ENCODE assay signal across 22 cellular contexts in the genomic region with DNA sequence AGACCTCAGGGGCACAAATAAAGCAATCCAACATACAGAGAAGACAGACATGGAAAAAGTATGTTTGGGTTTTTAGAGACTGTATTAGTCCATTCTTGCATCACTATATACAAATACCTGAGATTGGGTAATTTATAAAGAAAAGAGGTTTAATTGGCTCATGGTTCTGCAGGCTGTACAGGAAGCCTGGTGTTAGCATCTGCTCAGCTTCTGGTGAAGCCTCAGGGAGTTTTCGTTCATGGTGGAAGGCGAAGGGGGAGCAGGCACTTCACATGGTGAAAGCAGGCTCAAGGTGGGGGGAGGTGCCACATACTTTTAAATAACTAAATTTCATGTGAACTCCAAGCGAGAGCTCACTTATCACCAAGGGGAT.
"Had no signal": no experiment of that assay in that cellular context is flagged by ENCODE, and none has a peak within 500 bp of the region (broad histone marks: within the 10 kb centered on the region; RNA-seq: fewer than 3 reads in every experiment).

No MANE protein-coding gene starts in this region.

- H3K9me3 ChIP-seq: MG63, SK-N-SH had no signal

- DNase-seq: Karpas-422, KG1, MG63, NCI-H1092, NCI-H1105 treated with DMSO at 0.1 percent for 48 hours, NCI-H1417 treated with DMSO at 0.1 percent for 48 hours, NCI-H146, NCI-H1694 treated with DMSO at 0.1 percent for 48 hours, NCI-H1930, NCI-H2081, NCI-H2107, NCI-H2171, NCI-H226, NCI-H446, NCI-H510A, NCI-H524 treated with DMSO at 0.1 percent for 48 hours, NCI-H69, NCI-H774, SHP77, SK-N-SH, SW 1271 had no signal

- H3K4me2 ChIP-seq: SK-N-SH had no signal

- H3K27me3 ChIP-seq: MG63 had no signal

- H3K36me3 ChIP-seq: MG63 had no signal

- H3K4me3 ChIP-seq: MG63 had no signal

- H3K27ac ChIP-seq: RWPE1 had no signal

- H3K9ac ChIP-seq: SK-N-SH had no signal
